ENCODE assay signal across 23 cellular contexts in genomic region chr16:57997176-57997527, GRCh38. TPM values are rescaled to one million over a fixed set of nuclear protein-coding genes. Genes with fewer than 3 reads are reported as not detected.
DNase-seq lines count a peak whose midpoint lies in the region; ATAC-seq and TF ChIP-seq lines count a peak whose summit lies in the region.
"Had no signal": no experiment of that assay in that cellular context is flagged by ENCODE, and none has a peak within 500 bp of the region (broad histone marks: within the 10 kb centered on the region; RNA-seq: fewer than 3 reads in every experiment).

No MANE protein-coding gene starts in this region.

- H3K9me3 Mint-ChIP-seq in activated CD4-positive, alpha-beta T cell treated with anti-CD3 and anti-CD28 coated beads, Interleukin-2, amount 10 ng/mL, durations not matched to agents 24 days and 14 days, result no peaks in the 10 kb centered on the region
- H3K9me3 Mint-ChIP-seq in effector memory CD8-positive, alpha-beta T cell, result no peaks in the 10 kb centered on the region
- no peaks in the 10 kb centered on the region for H3K9me3 Mint-ChIP-seq in natural killer cell
- no peaks in the 10 kb centered on the region for H3K9me3 Mint-ChIP-seq in activated T-cell treated with anti-CD3 and anti-CD28 coated beads, Interleukin-2, amount 50 U/mL, for 24 hours

- H3K4me3 ChIP-seq in upper lobe of right lung, result no peak overlapping the region
- H3K4me3 ChIP-seq: BLaER1 had no signal

- peaks cover 24% of the 10 kb centered on the region for H3K36me3 Mint-ChIP-seq in activated CD4-positive, alpha-beta T cell treated with anti-CD3 and anti-CD28 coated beads, Interleukin-2, amount 10 ng/mL, durations not matched to agents 24 days and 14 days (ENCODE audit: low read depth)
- H3K36me3 Mint-ChIP-seq in effector memory CD8-positive, alpha-beta T cell (ENCODE audit: insufficient read depth), result peaks cover 46% of the 10 kb centered on the region
- peaks cover 5% of the 10 kb centered on the region for H3K36me3 Mint-ChIP-seq in natural killer cell
- peaks cover 40% of the 10 kb centered on the region for H3K36me3 Mint-ChIP-seq in activated T-cell treated with anti-CD3 and anti-CD28 coated beads, Interleukin-2, amount 50 U/mL, for 24 hours (ENCODE audit: low read depth)

- H3K36me3 ChIP-seq in upper lobe of right lung, result peaks cover 23% of the 10 kb centered on the region

- H3K27ac ChIP-seq in upper lobe of right lung, result no peak overlapping the region
- H3K27ac ChIP-seq: BLaER1 had no signal

- in situ Hi-C loops in KBM-7 (cut with MboI; ENCODE audit: low pct_unique_long_range_greater_than_20kb, low sequenced_read_pairs), result loop anchor here (25.0 kb wide), 1 partner anchor 235 kb away; no protein-coding TSS in a partner anchor

- TF ChIP-seq CTCF in natural killer cell (IDR thresholded peaks at IDR 0.05), result no peak
- no peak for TF ChIP-seq CTCF in upper lobe of right lung (IDR thresholded peaks at IDR 0.05)

- ATAC-seq in effector memory CD8-positive, alpha-beta T cell (replicated peaks), result no peak
- ATAC-seq in natural killer cell (no peak), upper lobe of right lung (no peak), GM21447 (IDR thresholded peaks at IDR 0.05; ENCODE audit: unreplicated experiment) (no peak)

- no peak for DNase-seq in activated CD4-positive, alpha-beta T cell treated with anti-CD3 and anti-CD28 coated beads, Interleukin-2, amount 10 ng/mL, durations not matched to agents 24 days and 14 days
- no peak for DNase-seq in activated CD4-positive, alpha-beta T cell treated with anti-CD3 and anti-CD28 coated beads for 1 hour
- no peak for DNase-seq in effector memory CD8-positive, alpha-beta T cell
- DNase-seq in natural killer cell (no peak), upper lobe of right lung (peak; percentile 58), KBM-7 (no peak)
- DNase-seq in activated T-cell treated with anti-CD3 and anti-CD28 coated beads, Interleukin-2, amount 50 U/mL, for 24 hours, result no peak
- DNase-seq: 8988T; DND-41; HCEC 1CT; Kasumi-1; MM.1S; NCI-H1105 treated with DMSO at 0.1 percent for 48 hours; NCI-H1694 treated with DMSO at 0.1 percent for 48 hours; NCI-H446; NCI-H69; NK-92 treated with Interleukin-12 subunit alpha and Interleukin-12 subunit beta, amount 100 ng/mL, for 24 hours; OCI-M1; RPMI8226; SIG-M5 had no signal

- intact Hi-C loops in activated CD4-positive, alpha-beta T cell treated with anti-CD3 and anti-CD28 coated beads, Interleukin-2, amount 10 ng/mL, durations not matched to agents 24 days and 14 days (cut with micrococcal nuclease), result loop anchor here (5.0 kb wide), 1 partner anchor 190 kb away; no protein-coding TSS in a partner anchor
- intact Hi-C loops in natural killer cell (cut with micrococcal nuclease) (no loop called here), upper lobe of right lung (cut with DNase I) (no loop called here)

- H3K9me3 ChIP-seq in upper lobe of right lung, result no peaks in the 10 kb centered on the region
- H3K9me3 ChIP-seq: BLaER1 had no signal

- H3K4me1 Mint-ChIP-seq in activated CD4-positive, alpha-beta T cell treated with anti-CD3 and anti-CD28 coated beads, Interleukin-2, amount 10 ng/mL, durations not matched to agents 24 days and 14 days, result peaks cover 40% of the 10 kb centered on the region
- peaks cover 46 to 52% of the 10 kb centered on the region in 2 donors for H3K4me1 Mint-ChIP-seq in effector memory CD8-positive, alpha-beta T cell (ENCODE audit: low read depth in 2 of 2)
- peaks cover 38 to 60% of the 10 kb centered on the region in 2 donors for H3K4me1 Mint-ChIP-seq in natural killer cell
- peaks cover 62% of the 10 kb centered on the region for H3K4me1 Mint-ChIP-seq in activated T-cell treated with anti-CD3 and anti-CD28 coated beads, Interleukin-2, amount 50 U/mL, for 24 hours (ENCODE audit: low read depth)

- H3K27me3 ChIP-seq in upper lobe of right lung, result no peaks in the 10 kb centered on the region
- H3K27me3 ChIP-seq: BLaER1 had no signal

- no peak overlapping the region for H3K27ac Mint-ChIP-seq in activated CD4-positive, alpha-beta T cell treated with anti-CD3 and anti-CD28 coated beads, Interleukin-2, amount 10 ng/mL, durations not matched to agents 24 days and 14 days
- peak overlapping the region in 1 of 2 donors; percentile 59 for H3K27ac Mint-ChIP-seq in effector memory CD8-positive, alpha-beta T cell
- peak overlapping the region; percentile 86 to 93 for H3K27ac Mint-ChIP-seq in natural killer cell
- no peak overlapping the region for H3K27ac Mint-ChIP-seq in activated T-cell treated with anti-CD3 and anti-CD28 coated beads, Interleukin-2, amount 50 U/mL, for 24 hours

- no peaks in the 10 kb centered on the region for H3K27me3 Mint-ChIP-seq in activated CD4-positive, alpha-beta T cell treated with anti-CD3 and anti-CD28 coated beads, Interleukin-2, amount 10 ng/mL, durations not matched to agents 24 days and 14 days
- no peaks in the 10 kb centered on the region for H3K27me3 Mint-ChIP-seq in effector memory CD8-positive, alpha-beta T cell
- H3K27me3 Mint-ChIP-seq in natural killer cell (ENCODE audit: low read depth in 2 of 2), result no peaks in the 10 kb centered on the region
- H3K27me3 Mint-ChIP-seq in activated T-cell treated with anti-CD3 and anti-CD28 coated beads, Interleukin-2, amount 50 U/mL, for 24 hours, result no peaks in the 10 kb centered on the region

- peaks cover 47% of the 10 kb centered on the region for H3K4me1 ChIP-seq in upper lobe of right lung

- H3K4me3 Mint-ChIP-seq in activated CD4-positive, alpha-beta T cell treated with anti-CD3 and anti-CD28 coated beads, Interleukin-2, amount 10 ng/mL, durations not matched to agents 24 days and 14 days, result peak overlapping the region; percentile 47
- peak overlapping the region; percentile 73 to 82 for H3K4me3 Mint-ChIP-seq in effector memory CD8-positive, alpha-beta T cell
- peak overlapping the region; percentile 92 for H3K4me3 Mint-ChIP-seq in natural killer cell
- no peak overlapping the region for H3K4me3 Mint-ChIP-seq in activated T-cell treated with anti-CD3 and anti-CD28 coated beads, Interleukin-2, amount 50 U/mL, for 24 hours

RNA-seq across cellular contexts. Expression of gene ZNF319, which starts 3.3 kb away (rescaled TPM):
- 8.0 and 8.3 TPM in 2 replicates for total RNA-seq in activated CD4-positive, alpha-beta T cell treated with anti-CD3 and anti-CD28 coated beads, Interleukin-2, amount 10 ng/mL, durations not matched to agents 24 days and 14 days
- 10 to 100 TPM; 15.9 to 31.3 (median 29.3) TPM for total RNA-seq in natural killer cell
- 10.6 TPM for total RNA-seq in upper lobe of right lung

RNA-seq across cellular contexts. Expression of gene USB1, which starts 4.1 kb away (rescaled TPM):
- total RNA-seq in activated CD4-positive, alpha-beta T cell treated with anti-CD3 and anti-CD28 coated beads, Interleukin-2, amount 10 ng/mL, durations not matched to agents 24 days and 14 days, result 50.9 and 54.4 TPM in 2 replicates
- 10 to 100 TPM; 64.7 to 86.0 (median 84.8) TPM for total RNA-seq in natural killer cell
- 37.4 TPM for total RNA-seq in upper lobe of right lung

RNA-seq across cellular contexts. Expression of gene CNGB1, which starts 26.2 kb away (rescaled TPM):
- not detected in 2 replicates for total RNA-seq in activated CD4-positive, alpha-beta T cell treated with anti-CD3 and anti-CD28 coated beads, Interleukin-2, amount 10 ng/mL, durations not matched to agents 24 days and 14 days
- total RNA-seq in natural killer cell, result not detected
- total RNA-seq in upper lobe of right lung, result not detected
- total RNA-seq: HT-29 had no signal

RNA-seq across cellular contexts. Expression of gene MMP15, which starts 28.4 kb away (rescaled TPM):
- 0.89 and 1.1 TPM in 2 replicates for total RNA-seq in activated CD4-positive, alpha-beta T cell treated with anti-CD3 and anti-CD28 coated beads, Interleukin-2, amount 10 ng/mL, durations not matched to agents 24 days and 14 days
- total RNA-seq in natural killer cell (under 1 TPM; 0.23 to 0.27 (median 0.24) TPM), upper lobe of right lung (25.2 TPM)

Comparison
In these comparisons a context has a peak if more than half of its experiments do, and no peak if none do; other contexts are left out.
1. H3K27ac Mint-ChIP-seq: peak in natural killer cell (2 of 2); none in activated CD4-positive, alpha-beta T cell treated with anti-CD3 and anti-CD28 coated beads, Interleukin-2, amount 10 ng/mL, durations not matched to agents 24 days and 14 days (single experiment) and activated T-cell treated with anti-CD3 and anti-CD28 coated beads, Interleukin-2, amount 50 U/mL, for 24 hours (single experiment).